Comparison of ENCODE assay signal across 1 cellular context in the genomic region with DNA sequence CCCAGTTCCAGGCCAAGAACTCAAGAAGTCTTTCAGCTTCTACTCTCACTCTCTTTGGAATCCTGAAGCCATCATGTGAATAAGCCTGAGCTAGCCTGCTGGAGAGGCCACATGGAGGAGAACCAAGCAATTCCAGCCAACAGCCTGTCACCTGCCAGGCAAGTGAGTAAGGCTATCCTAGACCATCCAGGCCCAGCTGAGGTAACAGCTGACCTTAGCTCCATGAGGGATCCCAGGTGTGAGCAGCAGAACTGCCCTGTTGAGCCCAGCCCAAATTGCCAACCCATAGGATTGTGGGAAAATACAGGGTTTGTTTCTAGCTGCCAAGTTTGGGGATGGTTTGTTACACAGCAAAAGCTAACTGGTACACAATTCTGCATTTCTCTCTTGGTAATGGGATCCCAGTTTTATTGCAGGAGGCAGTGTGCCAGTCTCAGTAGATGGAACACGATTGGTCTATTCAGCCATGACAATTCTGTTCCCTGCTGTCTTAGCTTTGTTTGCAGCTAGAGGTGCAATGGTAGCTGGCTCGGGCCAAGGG.
A peak's percentile ranks its signal among the peaks of the same experiment; 100 is the strongest.
TF ChIP-seq lines count a peak whose summit lies in the region.

No MANE protein-coding gene starts in this region.

TF ChIP-seq in K562, 482 proteins besides CTCF, POLR2A, EP300 and RAD21 (continued from another document):
- TF ChIP-seq SFPQ (IDR thresholded peaks at IDR 0.05; ENCODE audit: low read depth, low read length): no peak
- TF ChIP-seq, protein P1, sequence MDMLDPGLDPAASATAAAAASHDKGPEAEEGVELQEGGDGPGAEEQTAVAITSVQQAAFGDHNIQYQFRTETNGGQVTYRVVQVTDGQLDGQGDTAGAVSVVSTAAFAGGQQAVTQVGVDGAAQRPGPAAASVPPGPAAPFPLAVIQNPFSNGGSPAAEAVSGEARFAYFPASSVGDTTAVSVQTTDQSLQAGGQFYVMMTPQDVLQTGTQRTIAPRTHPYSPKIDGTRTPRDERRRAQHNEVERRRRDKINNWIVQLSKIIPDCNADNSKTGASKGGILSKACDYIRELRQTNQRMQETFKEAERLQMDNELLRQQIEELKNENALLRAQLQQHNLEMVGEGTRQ (CRISPR knock-in tag; IDR thresholded peaks at IDR 0.05): no peak
- TF ChIP-seq, protein P2, sequence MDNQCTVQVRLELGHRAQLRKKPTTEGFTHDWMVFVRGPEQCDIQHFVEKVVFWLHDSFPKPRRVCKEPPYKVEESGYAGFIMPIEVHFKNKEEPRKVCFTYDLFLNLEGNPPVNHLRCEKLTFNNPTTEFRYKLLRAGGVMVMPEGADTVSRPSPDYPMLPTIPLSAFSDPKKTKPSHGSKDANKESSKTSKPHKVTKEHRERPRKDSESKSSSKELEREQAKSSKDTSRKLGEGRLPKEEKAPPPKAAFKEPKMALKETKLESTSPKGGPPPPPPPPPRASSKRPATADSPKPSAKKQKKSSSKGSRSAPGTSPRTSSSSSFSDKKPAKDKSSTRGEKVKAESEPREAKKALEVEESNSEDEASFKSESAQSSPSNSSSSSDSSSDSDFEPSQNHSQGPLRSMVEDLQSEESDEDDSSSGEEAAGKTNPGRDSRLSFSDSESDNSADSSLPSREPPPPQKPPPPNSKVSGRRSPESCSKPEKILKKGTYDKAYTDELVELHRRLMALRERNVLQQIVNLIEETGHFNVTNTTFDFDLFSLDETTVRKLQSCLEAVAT (IDR thresholded peaks at IDR 0.05): no peak
- TF ChIP-seq ZNF212 (CRISPR knock-in tag; IDR thresholded peaks at IDR 0.05): no peak
- no peak for TF ChIP-seq ZNF584 (CRISPR knock-in tag; IDR thresholded peaks at IDR 0.05; ENCODE audit: low read depth)
- TF ChIP-seq BCOR (IDR thresholded peaks at IDR 0.05): peak; percentile 85
- TF ChIP-seq MCM7 (IDR thresholded peaks at IDR 0.05): no peak
- TF ChIP-seq, protein P3, sequence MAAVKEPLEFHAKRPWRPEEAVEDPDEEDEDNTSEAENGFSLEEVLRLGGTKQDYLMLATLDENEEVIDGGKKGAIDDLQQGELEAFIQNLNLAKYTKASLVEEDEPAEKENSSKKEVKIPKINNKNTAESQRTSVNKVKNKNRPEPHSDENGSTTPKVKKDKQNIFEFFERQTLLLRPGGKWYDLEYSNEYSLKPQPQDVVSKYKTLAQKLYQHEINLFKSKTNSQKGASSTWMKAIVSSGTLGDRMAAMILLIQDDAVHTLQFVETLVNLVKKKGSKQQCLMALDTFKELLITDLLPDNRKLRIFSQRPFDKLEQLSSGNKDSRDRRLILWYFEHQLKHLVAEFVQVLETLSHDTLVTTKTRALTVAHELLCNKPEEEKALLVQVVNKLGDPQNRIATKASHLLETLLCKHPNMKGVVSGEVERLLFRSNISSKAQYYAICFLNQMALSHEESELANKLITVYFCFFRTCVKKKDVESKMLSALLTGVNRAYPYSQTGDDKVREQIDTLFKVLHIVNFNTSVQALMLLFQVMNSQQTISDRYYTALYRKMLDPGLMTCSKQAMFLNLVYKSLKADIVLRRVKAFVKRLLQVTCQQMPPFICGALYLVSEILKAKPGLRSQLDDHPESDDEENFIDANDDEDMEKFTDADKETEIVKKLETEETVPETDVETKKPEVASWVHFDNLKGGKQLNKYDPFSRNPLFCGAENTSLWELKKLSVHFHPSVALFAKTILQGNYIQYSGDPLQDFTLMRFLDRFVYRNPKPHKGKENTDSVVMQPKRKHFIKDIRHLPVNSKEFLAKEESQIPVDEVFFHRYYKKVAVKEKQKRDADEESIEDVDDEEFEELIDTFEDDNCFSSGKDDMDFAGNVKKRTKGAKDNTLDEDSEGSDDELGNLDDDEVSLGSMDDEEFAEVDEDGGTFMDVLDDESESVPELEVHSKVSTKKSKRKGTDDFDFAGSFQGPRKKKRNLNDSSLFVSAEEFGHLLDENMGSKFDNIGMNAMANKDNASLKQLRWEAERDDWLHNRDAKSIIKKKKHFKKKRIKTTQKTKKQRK (IDR thresholded peaks at IDR 0.05; ENCODE audit: borderline replicate concordance, low read depth, low read length): no peak
- no peak for TF ChIP-seq MCM3 (IDR thresholded peaks at IDR 0.05)
- TF ChIP-seq MYC (IDR thresholded peaks at IDR 0.05; ENCODE audit: low read depth, low read length): no peak
- no peak for TF ChIP-seq MYC (CRISPR knock-in tag; IDR thresholded peaks at IDR 0.05; ENCODE audit: borderline replicate concordance, low read depth)
- no peak for TF ChIP-seq E2F5 (CRISPR knock-in tag; IDR thresholded peaks at IDR 0.05)
- TF ChIP-seq CBX3 (IDR thresholded peaks at IDR 0.05; ENCODE audit: borderline replicate concordance in 1 of 2, low read length in 2 of 2): peak in 1 of 2 experiments; percentile 80; a peak in 2 of 3 replicates
- no peak for TF ChIP-seq ZNF3 (CRISPR knock-in tag; IDR thresholded peaks at IDR 0.05)
- TF ChIP-seq, protein P4, sequence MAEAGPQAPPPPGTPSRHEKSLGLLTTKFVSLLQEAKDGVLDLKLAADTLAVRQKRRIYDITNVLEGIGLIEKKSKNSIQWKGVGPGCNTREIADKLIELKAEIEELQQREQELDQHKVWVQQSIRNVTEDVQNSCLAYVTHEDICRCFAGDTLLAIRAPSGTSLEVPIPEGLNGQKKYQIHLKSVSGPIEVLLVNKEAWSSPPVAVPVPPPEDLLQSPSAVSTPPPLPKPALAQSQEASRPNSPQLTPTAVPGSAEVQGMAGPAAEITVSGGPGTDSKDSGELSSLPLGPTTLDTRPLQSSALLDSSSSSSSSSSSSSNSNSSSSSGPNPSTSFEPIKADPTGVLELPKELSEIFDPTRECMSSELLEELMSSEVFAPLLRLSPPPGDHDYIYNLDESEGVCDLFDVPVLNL (CRISPR knock-in tag; IDR thresholded peaks at IDR 0.05; ENCODE audit: low read depth): peak; percentile 46; the same call in 1 of the 2 replicates
- no peak for TF ChIP-seq RFX7 (CRISPR knock-in tag; IDR thresholded peaks at IDR 0.05)
- TF ChIP-seq ZNF318 (IDR thresholded peaks at IDR 0.05; ENCODE audit: borderline replicate concordance in 1 of 2, low read depth in 1 of 2): no peak
- no peak for TF ChIP-seq MEIS2 (IDR thresholded peaks at IDR 0.05; ENCODE audit: partially characterized antibody)
- no peak for TF ChIP-seq ETV1 (tag; conservative IDR thresholded peaks at IDR 0.05; ENCODE audit: low read depth)
- TF ChIP-seq, protein P5, sequence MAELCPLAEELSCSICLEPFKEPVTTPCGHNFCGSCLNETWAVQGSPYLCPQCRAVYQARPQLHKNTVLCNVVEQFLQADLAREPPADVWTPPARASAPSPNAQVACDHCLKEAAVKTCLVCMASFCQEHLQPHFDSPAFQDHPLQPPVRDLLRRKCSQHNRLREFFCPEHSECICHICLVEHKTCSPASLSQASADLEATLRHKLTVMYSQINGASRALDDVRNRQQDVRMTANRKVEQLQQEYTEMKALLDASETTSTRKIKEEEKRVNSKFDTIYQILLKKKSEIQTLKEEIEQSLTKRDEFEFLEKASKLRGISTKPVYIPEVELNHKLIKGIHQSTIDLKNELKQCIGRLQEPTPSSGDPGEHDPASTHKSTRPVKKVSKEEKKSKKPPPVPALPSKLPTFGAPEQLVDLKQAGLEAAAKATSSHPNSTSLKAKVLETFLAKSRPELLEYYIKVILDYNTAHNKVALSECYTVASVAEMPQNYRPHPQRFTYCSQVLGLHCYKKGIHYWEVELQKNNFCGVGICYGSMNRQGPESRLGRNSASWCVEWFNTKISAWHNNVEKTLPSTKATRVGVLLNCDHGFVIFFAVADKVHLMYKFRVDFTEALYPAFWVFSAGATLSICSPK (IDR thresholded peaks at IDR 0.05; ENCODE audit: borderline replicate concordance): no peak
- no peak for TF ChIP-seq FUS (optimal IDR thresholded peaks at IDR 0.05; ENCODE audit: low read depth, low read length)
